ENCODE assay signal across 1 cellular context in the genomic region with DNA sequence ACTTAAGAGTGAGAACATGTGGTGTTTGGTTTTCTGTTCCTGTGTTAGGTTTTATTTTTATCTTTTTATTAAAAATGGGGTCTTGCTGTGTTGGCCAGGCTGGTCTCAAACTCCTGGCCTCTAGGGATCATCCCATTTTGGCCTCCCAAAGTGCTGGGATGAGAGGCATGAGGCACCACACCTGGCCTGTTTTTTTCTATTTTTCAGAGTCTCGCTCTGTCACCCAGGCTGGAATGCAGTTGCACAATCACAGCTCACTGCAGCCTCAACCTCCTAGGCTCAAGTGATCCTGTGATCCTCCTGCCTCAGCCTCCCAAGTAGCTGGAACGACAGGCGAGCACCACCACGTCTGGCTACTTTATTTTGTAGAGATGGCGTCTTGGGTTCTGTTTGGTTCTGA.
TF ChIP-seq lines count a peak whose summit lies in the region.

No MANE protein-coding gene starts in this region.

TF ChIP-seq in WTC11, 78 proteins besides CTCF, POLR2A, EP300 and RAD21 (continued from another document):
- TF ChIP-seq, protein P1, sequence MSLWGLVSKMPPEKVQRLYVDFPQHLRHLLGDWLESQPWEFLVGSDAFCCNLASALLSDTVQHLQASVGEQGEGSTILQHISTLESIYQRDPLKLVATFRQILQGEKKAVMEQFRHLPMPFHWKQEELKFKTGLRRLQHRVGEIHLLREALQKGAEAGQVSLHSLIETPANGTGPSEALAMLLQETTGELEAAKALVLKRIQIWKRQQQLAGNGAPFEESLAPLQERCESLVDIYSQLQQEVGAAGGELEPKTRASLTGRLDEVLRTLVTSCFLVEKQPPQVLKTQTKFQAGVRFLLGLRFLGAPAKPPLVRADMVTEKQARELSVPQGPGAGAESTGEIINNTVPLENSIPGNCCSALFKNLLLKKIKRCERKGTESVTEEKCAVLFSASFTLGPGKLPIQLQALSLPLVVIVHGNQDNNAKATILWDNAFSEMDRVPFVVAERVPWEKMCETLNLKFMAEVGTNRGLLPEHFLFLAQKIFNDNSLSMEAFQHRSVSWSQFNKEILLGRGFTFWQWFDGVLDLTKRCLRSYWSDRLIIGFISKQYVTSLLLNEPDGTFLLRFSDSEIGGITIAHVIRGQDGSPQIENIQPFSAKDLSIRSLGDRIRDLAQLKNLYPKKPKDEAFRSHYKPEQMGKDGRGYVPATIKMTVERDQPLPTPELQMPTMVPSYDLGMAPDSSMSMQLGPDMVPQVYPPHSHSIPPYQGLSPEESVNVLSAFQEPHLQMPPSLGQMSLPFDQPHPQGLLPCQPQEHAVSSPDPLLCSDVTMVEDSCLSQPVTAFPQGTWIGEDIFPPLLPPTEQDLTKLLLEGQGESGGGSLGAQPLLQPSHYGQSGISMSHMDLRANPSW (CRISPR knock-in tag; conservative IDR thresholded peaks at IDR 0.05; ENCODE audit: low read depth), result no peak
- no peak for TF ChIP-seq NFYB (CRISPR knock-in tag; conservative IDR thresholded peaks at IDR 0.05; ENCODE audit: low read depth)
- TF ChIP-seq, protein P2, sequence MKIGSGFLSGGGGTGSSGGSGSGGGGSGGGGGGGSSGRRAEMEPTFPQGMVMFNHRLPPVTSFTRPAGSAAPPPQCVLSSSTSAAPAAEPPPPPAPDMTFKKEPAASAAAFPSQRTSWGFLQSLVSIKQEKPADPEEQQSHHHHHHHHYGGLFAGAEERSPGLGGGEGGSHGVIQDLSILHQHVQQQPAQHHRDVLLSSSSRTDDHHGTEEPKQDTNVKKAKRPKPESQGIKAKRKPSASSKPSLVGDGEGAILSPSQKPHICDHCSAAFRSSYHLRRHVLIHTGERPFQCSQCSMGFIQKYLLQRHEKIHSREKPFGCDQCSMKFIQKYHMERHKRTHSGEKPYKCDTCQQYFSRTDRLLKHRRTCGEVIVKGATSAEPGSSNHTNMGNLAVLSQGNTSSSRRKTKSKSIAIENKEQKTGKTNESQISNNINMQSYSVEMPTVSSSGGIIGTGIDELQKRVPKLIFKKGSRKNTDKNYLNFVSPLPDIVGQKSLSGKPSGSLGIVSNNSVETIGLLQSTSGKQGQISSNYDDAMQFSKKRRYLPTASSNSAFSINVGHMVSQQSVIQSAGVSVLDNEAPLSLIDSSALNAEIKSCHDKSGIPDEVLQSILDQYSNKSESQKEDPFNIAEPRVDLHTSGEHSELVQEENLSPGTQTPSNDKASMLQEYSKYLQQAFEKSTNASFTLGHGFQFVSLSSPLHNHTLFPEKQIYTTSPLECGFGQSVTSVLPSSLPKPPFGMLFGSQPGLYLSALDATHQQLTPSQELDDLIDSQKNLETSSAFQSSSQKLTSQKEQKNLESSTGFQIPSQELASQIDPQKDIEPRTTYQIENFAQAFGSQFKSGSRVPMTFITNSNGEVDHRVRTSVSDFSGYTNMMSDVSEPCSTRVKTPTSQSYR (CRISPR knock-in tag; IDR thresholded peaks at IDR 0.05), result no peak
- TF ChIP-seq IRF2 (CRISPR knock-in tag; IDR thresholded peaks at IDR 0.05; ENCODE audit: borderline replicate concordance, low read depth), result no peak
- peak; percentile 77 for TF ChIP-seq ZNF121 (CRISPR knock-in tag; IDR thresholded peaks at IDR 0.05)
